ENCODE assay signal across 10 cellular contexts in genomic region chr16:27364493-27365141, GRCh38. TPM values are rescaled to one million over a fixed set of nuclear protein-coding genes. Genes with fewer than 3 reads are reported as not detected.
DNase-seq lines count a peak whose midpoint lies in the region; ATAC-seq, FAIRE-seq and TF ChIP-seq lines count a peak whose summit lies in the region.
"Had no signal": no experiment of that assay in that cellular context is flagged by ENCODE, and none has a peak within 500 bp of the region (broad histone marks: within the 10 kb centered on the region; RNA-seq: fewer than 3 reads in every experiment).

No MANE protein-coding gene starts in this region.

- H3K27me3 Mint-ChIP-seq in activated CD8-positive, alpha-beta T cell treated with anti-CD3 and anti-CD28 coated beads, Interleukin-2, amount 10 ng/mL, durations not matched to agents 7 days and 5 days (ENCODE audit: low read depth), result no peaks in the 10 kb centered on the region

- TF ChIP-seq RAD21 in HCT116 (IDR thresholded peaks at IDR 0.05; ENCODE audit: low read depth) (no peak), HepG2 (CRISPR knock-in tag; IDR thresholded peaks at IDR 0.05) (0 out of 2 replicates have a peak, but pooled peaks have one; percentile 29)

- peaks cover 64% of the 10 kb centered on the region for H3K36me3 Mint-ChIP-seq in activated CD8-positive, alpha-beta T cell treated with anti-CD3 and anti-CD28 coated beads, Interleukin-2, amount 10 ng/mL, durations not matched to agents 7 days and 5 days (ENCODE audit: low read depth)

- CTCF ChIA-PET in HCT116 (lab: Charles Lee), result interaction anchor here (2.2 to 4.1 kb wide), 2 partner anchors 9 to 130 kb away, joined by 10 to 51 read pairs; no protein-coding TSS in a partner anchor
- CTCF ChIA-PET in activated CD8-positive, alpha-beta T cell treated with anti-CD3 and anti-CD28 coated beads, Interleukin-2, amount 10 ng/mL, durations not matched to agents 7 days and 5 days (lab: Charles Lee), result interaction anchor here (1.8 to 6.6 kb wide), 3 partner anchors 131 to 187 kb away, joined by 5 to 153 read pairs (median 96); no protein-coding TSS in a partner anchor
- CTCF ChIA-PET in HepG2 (lab: Yijun Ruan, JAX; ENCODE audit: low intra/inter-chr PET ratio, low total read pairs), result no interaction called here
- CTCF ChIA-PET in A673 (lab: Charles Lee), result no interaction called here

- intact Hi-C loops in HCT116 (cut with micrococcal nuclease) (loop anchor here (5.0 kb wide), 1 partner anchor 1527 kb away; no protein-coding TSS in a partner anchor), HepG2 (cut with micrococcal nuclease; ENCODE audit: unreplicated experiment) (loop anchor here (1.0 to 5.0 kb wide), 3 partner anchors 38 to 90 kb away; partner anchors contain the start of gene IL4R), A673 (cut with micrococcal nuclease; ENCODE audit: unreplicated experiment) (loop anchor here (5.0 kb wide), 1 partner anchor 93 kb away; no protein-coding TSS in a partner anchor)

- H3K79me2 ChIP-seq in ACC112 (ENCODE audit: control insufficient read depth, insufficient read depth, low read length, unreplicated experiment), result no peaks in the 10 kb centered on the region
- no peaks in the 10 kb centered on the region for H3K79me2 ChIP-seq in HCT116 (ENCODE audit: insufficient read depth, low read length)
- H3K79me2 ChIP-seq in HepG2 (ENCODE audit: insufficient read depth, low read length), result no peaks in the 10 kb centered on the region

- H2AFZ ChIP-seq in ACC112 (ENCODE audit: low read length, unreplicated experiment), result no peak overlapping the region
- H2AFZ ChIP-seq in HCT116 (ENCODE audit: low read depth, low read length, poor library complexity, severe bottlenecking), result no peak overlapping the region
- no peak overlapping the region for H2AFZ ChIP-seq in HepG2 (ENCODE audit: low read length)

- H3K4me3 ChIP-seq in ACC112 (ENCODE audit: low read depth, low read length), result no peak overlapping the region
- H3K4me3 ChIP-seq in HCT116 (replicated peaks in 1 of 2; ENCODE audit: low read depth in 1 of 2, low read length in 2 of 2), result 0 out of 4 replicates have a peak overlapping the region, but pooled peaks of 1 of the 2 experiments have one; percentile 7
- H3K4me3 ChIP-seq in HepG2 (replicated peaks in 1 of 3; ENCODE audit: insufficient read depth in 1 of 3, low read depth in 2 of 3, low read length in 3 of 3), result peak overlapping the region in 1 of 3 experiments; percentile 13; a peak in 1 of 6 replicates
- H3K4me3 ChIP-seq in A673 (ENCODE audit: low read depth, low read length, poor library complexity, severe bottlenecking), result no peak overlapping the region
- H3K4me3 ChIP-seq: coronary artery had no signal

- BruUV-seq in HCT116 (replicated peaks; lab: Mats Ljungman, UMichigan) (no TSS peak), HepG2 (replicated peaks; lab: Mats Ljungman, UMichigan) (no TSS peak), A673 (replicated peaks; lab: Mats Ljungman, UMichigan) (no TSS peak)

- H3K27me3 ChIP-seq in ACC112 (ENCODE audit: insufficient read depth, low read length), result no peaks in the 10 kb centered on the region
- no peaks in the 10 kb centered on the region for H3K27me3 ChIP-seq in HCT116 (ENCODE audit: insufficient read depth, low read length)
- H3K27me3 ChIP-seq in HepG2 (ENCODE audit: control insufficient read depth in 1 of 2, insufficient read depth in 2 of 2, low read length in 2 of 2), result no peaks in the 10 kb centered on the region
- no peaks in the 10 kb centered on the region for H3K27me3 ChIP-seq in A673 (replicated peaks; ENCODE audit: insufficient read depth, low read depth, low read length, poor library complexity)

- TF ChIP-seq EP300 in HepG2 (IDR thresholded peaks at IDR 0.05; ENCODE audit: low read depth in 2 of 2, low read length in 2 of 2) (peak; percentile 65 to 93; a peak in 3 of 4 replicates), HepG2 (CRISPR knock-in tag; IDR thresholded peaks at IDR 0.05; ENCODE audit: borderline replicate concordance) (peak; percentile 72; the same call in 1 of the 2 replicates)

- H3K9me3 Mint-ChIP-seq in activated CD8-positive, alpha-beta T cell treated with anti-CD3 and anti-CD28 coated beads, Interleukin-2, amount 10 ng/mL, durations not matched to agents 7 days and 5 days (ENCODE audit: insufficient read depth), result peaks cover under 1% of the 10 kb centered on the region

- H3K9me3 ChIP-seq in HCT116 (ENCODE audit: control insufficient read depth in 1 of 2, insufficient read depth in 1 of 2, low read depth in 1 of 2, low read length in 2 of 2) (no peaks in the 10 kb centered on the region; a peak in 1 of 4 replicates), HepG2 (ENCODE audit: low read length) (no peaks in the 10 kb centered on the region), A673 (ENCODE audit: low read depth, low read length, poor library complexity, severe bottlenecking) (no peaks in the 10 kb centered on the region)

- ATAC-seq in HCT116, result no peak
- no peak for ATAC-seq in activated CD8-positive, alpha-beta T cell treated with anti-CD3 and anti-CD28 coated beads, Interleukin-2, amount 10 ng/mL, durations not matched to agents 7 days and 5 days
- ATAC-seq in HepG2, result peak; percentile 89
- no peak for ATAC-seq in HG02870 (IDR thresholded peaks at IDR 0.05; ENCODE audit: unreplicated experiment)
- ATAC-seq in GM21423 (IDR thresholded peaks at IDR 0.05; ENCODE audit: unreplicated experiment), result no peak

- no peak for TF ChIP-seq POLR2A in HCT116 (IDR thresholded peaks at IDR 0.05; ENCODE audit: borderline replicate concordance, extremely low read depth, insufficient read depth, insufficient read length)
- no peak for TF ChIP-seq POLR2A in HepG2 (IDR thresholded peaks at IDR 0.05; ENCODE audit: insufficient read depth in 1 of 2, low read depth in 2 of 2, low read length in 2 of 2)

- POLR2A ChIA-PET in HCT116 (lab: Charles Lee) (interaction anchor here (2.1 kb wide), 1 partner anchor 11 kb away, joined by 7 read pairs; no protein-coding TSS in a partner anchor), HepG2 (lab: Yijun Ruan, JAX) (interaction anchor here (1.1 to 1.2 kb wide), 1 partner anchor 161 kb away, joined by 3 to 5 read pairs; the partner anchor contains the start of gene KDM8), A673 (lab: Charles Lee; ENCODE audit: low non-redundant PET) (no interaction called here)
- POLR2A ChIA-PET in activated CD8-positive, alpha-beta T cell treated with anti-CD3 and anti-CD28 coated beads, Interleukin-2, amount 10 ng/mL, durations not matched to agents 7 days and 5 days (lab: Charles Lee), result interaction anchor here (3.8 kb wide), 1 partner anchor 48 kb away, joined by 42 read pairs; no protein-coding TSS in a partner anchor

- TF ChIP-seq CTCF in HCT116 (IDR thresholded peaks at IDR 0.05 in 2 of 3, conservative IDR thresholded peaks at IDR 0.05 in 1 of 3; ENCODE audit: borderline replicate concordance in 1 of 3, insufficient read depth in 1 of 3, low read depth in 2 of 3, low read length in 2 of 3) (no peak), HepG2 (CRISPR knock-in tag; IDR thresholded peaks at IDR 0.05) (no peak), A673 (conservative IDR thresholded peaks at IDR 0.05; ENCODE audit: low read depth, low read length) (no peak)

- 8% methylated on average over 6 of the region's 6 CpGs for WGBS in HepG2 (ENCODE audit: low lambda C conversion rate)

- DNase-seq in HCT116 (ENCODE audit: low read depth, low spot score) (no peak), HepG2 (ENCODE audit: low spot score) (peak; percentile 97), frontal cortex (ENCODE audit: low spot score in 2 of 2) (no peak), A673 (ENCODE audit: low spot score) (no peak)
- DNase-seq in activated CD8-positive, alpha-beta T cell treated with anti-CD3 and anti-CD28 coated beads, Interleukin-2, amount 10 ng/mL, durations not matched to agents 7 days and 5 days, result no peak
- DNase-seq: retina had no signal

- H3K27ac ChIP-seq in ACC112 (ENCODE audit: low read depth, low read length), result peak overlapping the region; percentile 65; the same call in 1 of the 2 replicates
- no peak overlapping the region for H3K27ac ChIP-seq in HCT116 (ENCODE audit: low read depth, low read length)
- H3K27ac ChIP-seq in HepG2 (ENCODE audit: extremely low read length, insufficient read depth, low read length), result no peak overlapping the region
- no peak overlapping the region for H3K27ac ChIP-seq in A673 (ENCODE audit: low read depth, low read length, poor library complexity, severe bottlenecking)

- FAIRE-seq in HepG2 (lab: Jason Lieb, UNC) (peak; percentile 99), frontal cortex (lab: Jason Lieb, UNC) (no peak)

- H3K36me3 ChIP-seq in ACC112 (ENCODE audit: insufficient read depth, low read length), result peaks cover 3% of the 10 kb centered on the region; the same call in 1 of the 2 replicates
- H3K36me3 ChIP-seq in HCT116 (ENCODE audit: control insufficient read depth in 1 of 2, insufficient read depth in 2 of 2, low read length in 2 of 2), result peaks cover 0 to 12% of the 10 kb centered on the region in 2 experiments; a peak in 1 of 4 replicates
- peaks cover 11 to 14% of the 10 kb centered on the region in 2 experiments; a peak in 4 of 5 replicates for H3K36me3 ChIP-seq in HepG2 (replicated peaks in 1 of 2; ENCODE audit: control insufficient read depth in 1 of 2, insufficient read depth in 2 of 2, low read length in 2 of 2)
- H3K36me3 ChIP-seq in A673 (ENCODE audit: insufficient read depth, low read length, poor library complexity, severe bottlenecking), result no peaks in the 10 kb centered on the region

- RAD21 ChIA-PET in HCT116 (lab: Charles Lee; ENCODE audit: low non-redundant PET in 1 of 2, low total read pairs in 2 of 2, uncharacterized antibody in 2 of 2, unreplicated experiment in 2 of 2), result no interaction called here

- peak overlapping the region; percentile 75 for H3K27ac Mint-ChIP-seq in activated CD8-positive, alpha-beta T cell treated with anti-CD3 and anti-CD28 coated beads, Interleukin-2, amount 10 ng/mL, durations not matched to agents 7 days and 5 days

- H3K4me2 ChIP-seq in HCT116 (ENCODE audit: low read length), result peak overlapping the region; percentile 62
- peak overlapping the region; percentile 45 for H3K4me2 ChIP-seq in HepG2 (ENCODE audit: low read depth, low read length)

- H4K20me1 ChIP-seq in HCT116 (ENCODE audit: insufficient read depth) (no peaks in the 10 kb centered on the region), HepG2 (ENCODE audit: insufficient read depth, low read length) (peaks cover 9% of the 10 kb centered on the region; the same call in 1 of the 2 replicates)

- H3K4me1 ChIP-seq in ACC112 (ENCODE audit: control insufficient read depth, insufficient read depth, low read length, unreplicated experiment) (peaks cover 28% of the 10 kb centered on the region), HCT116 (ENCODE audit: control insufficient read depth in 1 of 2, insufficient read depth in 2 of 2, low read length in 2 of 2) (peaks cover 2 to 37% of the 10 kb centered on the region in 2 experiments; a peak in 3 of 4 replicates), HepG2 (ENCODE audit: insufficient read depth, low read length) (peaks cover 57% of the 10 kb centered on the region), A673 (ENCODE audit: insufficient read depth, low read length, poor library complexity, severe bottlenecking) (peaks cover 15% of the 10 kb centered on the region)

- H3K4me1 Mint-ChIP-seq in activated CD8-positive, alpha-beta T cell treated with anti-CD3 and anti-CD28 coated beads, Interleukin-2, amount 10 ng/mL, durations not matched to agents 7 days and 5 days (ENCODE audit: low read depth), result peaks cover 67% of the 10 kb centered on the region

- peak overlapping the region; percentile 27; the same call in 1 of the 2 replicates for H3K9ac ChIP-seq in HCT116 (ENCODE audit: low read length)
- H3K9ac ChIP-seq in HepG2 (ENCODE audit: insufficient read depth, low read depth, low read length), result no peak overlapping the region

- no peaks in the 10 kb centered on the region for H3K9me2 ChIP-seq in HCT116 (ENCODE audit: insufficient read depth)

- no peak overlapping the region for H3K4me3 Mint-ChIP-seq in activated CD8-positive, alpha-beta T cell treated with anti-CD3 and anti-CD28 coated beads, Interleukin-2, amount 10 ng/mL, durations not matched to agents 7 days and 5 days

- in situ Hi-C loops in HepG2 (cut with HindIII; ENCODE audit: extremely low pct_ligation_motif_present, low pct_unique_long_range_greater_than_20kb), result loop anchor here (5.0 kb wide), 2 partner anchors 132 to 187 kb away; no protein-coding TSS in a partner anchor

RNA-seq across cellular contexts. Expression of gene IL21R, which starts 37.4 kb away (rescaled TPM):
- 1.2 TPM for total RNA-seq in HCT116 (2021; ENCODE audit: unreplicated experiment)
- polyA plus RNA-seq in HCT116 (2012), result 0.76 and 1.5 TPM in 2 replicates
- 10 to 100 TPM; 23.5 to 24.2 TPM for total RNA-seq in activated CD8-positive, alpha-beta T cell treated with anti-CD3 and anti-CD28 coated beads, Interleukin-2, amount 10 ng/mL, durations not matched to agents 7 days and 5 days
- 0.17 and 0.64 TPM in 2 replicates for total RNA-seq in HepG2 (2016; rRNA removed; fragmentation: Illumina TruSeq; extraction: Trizol)
- total RNA-seq in HepG2 (2016; cell fraction: cytosol; rRNA removed; fragmentation: Illumina TruSeq; extraction: Trizol; ENCODE audit: low read depth), result not detected in 2 replicates
- total RNA-seq in HepG2 (2016; cell fraction: insoluble cytoplasmic fraction; rRNA removed; fragmentation: Illumina TruSeq; extraction: Trizol), result 0.22 and 0.43 TPM in 2 replicates
- total RNA-seq in HepG2 (2016; cell fraction: membrane; rRNA removed; fragmentation: Illumina TruSeq; extraction: Trizol), result 0.22 and 0.45 TPM in 2 replicates
- total RNA-seq in HepG2 (2016; cell fraction: nucleus; rRNA removed; fragmentation: Illumina TruSeq; extraction: Trizol), result 0.28 and 0.40 TPM in 2 replicates
- polyA plus RNA-seq in HepG2 (2011; rRNA removed), result 0.49 and 1.6 TPM in 2 replicates
- 0.62 and 1.4 TPM in 2 replicates for polyA plus RNA-seq in HepG2 (2011; cell fraction: cytosol; rRNA removed)
- polyA plus RNA-seq in HepG2 (2011; cell fraction: nucleus; rRNA removed), result 0.34 and 1.6 TPM in 2 replicates
- 1.1 and 2.8 TPM in 2 replicates for polyA plus RNA-seq in HepG2 (2012)
- polyA plus RNA-seq in HepG2 (2016; cell fraction: cytosol; fragmentation: Illumina TruSeq; extraction: Trizol; ENCODE audit: low read depth), result 0.07 and 0.09 TPM in 2 replicates
- polyA plus RNA-seq in HepG2 (2016; cell fraction: insoluble cytoplasmic fraction; fragmentation: Illumina TruSeq; extraction: Trizol; ENCODE audit: low read depth), result 0.14 and 0.21 TPM in 2 replicates
- 0.06 and 0.12 TPM in 2 replicates for polyA plus RNA-seq in HepG2 (2016; cell fraction: membrane; fragmentation: Illumina TruSeq; extraction: Trizol; ENCODE audit: low read depth)
- 0.35 and 0.56 TPM in 2 replicates for polyA plus RNA-seq in HepG2 (2016; cell fraction: nucleus; fragmentation: Illumina TruSeq; extraction: Trizol; ENCODE audit: insufficient read depth, low read depth)
- polyA minus RNA-seq in HepG2 (2011; rRNA and poly(A)+ RNA removed; ENCODE audit: low replicate concordance), result 0.56 and 3.1 TPM in 2 replicates
- polyA minus RNA-seq in HepG2 (2011; cell fraction: cytosol; rRNA and poly(A)+ RNA removed), result 0.88 and 1.1 TPM in 2 replicates
- 0.26 and 0.87 TPM in 2 replicates for polyA minus RNA-seq in HepG2 (2011; cell fraction: nucleus; rRNA and poly(A)+ RNA removed)
- total RNA-seq in frontal cortex, result 0.41 TPM
- 0.19 and 0.39 TPM in 2 replicates for total RNA-seq in A673 (2021)

RNA-seq across cellular contexts. Expression of gene IL4R, which starts 50.8 kb away (rescaled TPM):
- total RNA-seq in HCT116 (2021; ENCODE audit: unreplicated experiment) (29.6 TPM), HepG2 (2016; rRNA removed; fragmentation: Illumina TruSeq; extraction: Trizol) (7.6 and 15.9 TPM in 2 replicates), frontal cortex (1.6 TPM), A673 (2021) (22.9 and 27.4 TPM in 2 replicates)
- polyA plus RNA-seq in HCT116 (2012), result 26.0 and 29.4 TPM in 2 replicates
- 100 to 1,000 TPM; 231 to 237 TPM for total RNA-seq in activated CD8-positive, alpha-beta T cell treated with anti-CD3 and anti-CD28 coated beads, Interleukin-2, amount 10 ng/mL, durations not matched to agents 7 days and 5 days
- total RNA-seq in HepG2 (2016; cell fraction: cytosol; rRNA removed; fragmentation: Illumina TruSeq; extraction: Trizol; ENCODE audit: low read depth), result 8.0 and 9.2 TPM in 2 replicates
- 6.9 and 15.8 TPM in 2 replicates for total RNA-seq in HepG2 (2016; cell fraction: insoluble cytoplasmic fraction; rRNA removed; fragmentation: Illumina TruSeq; extraction: Trizol)
- total RNA-seq in HepG2 (2016; cell fraction: membrane; rRNA removed; fragmentation: Illumina TruSeq; extraction: Trizol), result 9.4 and 9.6 TPM in 2 replicates
- 16.4 and 21.4 TPM in 2 replicates for total RNA-seq in HepG2 (2016; cell fraction: nucleus; rRNA removed; fragmentation: Illumina TruSeq; extraction: Trizol)
- 49.6 and 60.7 TPM in 2 replicates for polyA plus RNA-seq in HepG2 (2011; rRNA removed)
- 30.7 and 32.4 TPM in 2 replicates for polyA plus RNA-seq in HepG2 (2011; cell fraction: cytosol; rRNA removed)
- polyA plus RNA-seq in HepG2 (2011; cell fraction: nucleus; rRNA removed), result 61.1 and 65.1 TPM in 2 replicates
- polyA plus RNA-seq in HepG2 (2012), result 13.9 and 22.1 TPM in 2 replicates
- 1.4 and 1.8 TPM in 2 replicates for polyA plus RNA-seq in HepG2 (2016; cell fraction: cytosol; fragmentation: Illumina TruSeq; extraction: Trizol; ENCODE audit: low read depth)
- polyA plus RNA-seq in HepG2 (2016; cell fraction: insoluble cytoplasmic fraction; fragmentation: Illumina TruSeq; extraction: Trizol; ENCODE audit: low read depth), result 6.0 and 8.1 TPM in 2 replicates
- 3.4 and 3.5 TPM in 2 replicates for polyA plus RNA-seq in HepG2 (2016; cell fraction: membrane; fragmentation: Illumina TruSeq; extraction: Trizol; ENCODE audit: low read depth)
- polyA plus RNA-seq in HepG2 (2016; cell fraction: nucleus; fragmentation: Illumina TruSeq; extraction: Trizol; ENCODE audit: insufficient read depth, low read depth), result 38.0 and 39.0 TPM in 2 replicates
- 54.4 and 98.2 TPM in 2 replicates for polyA minus RNA-seq in HepG2 (2011; rRNA and poly(A)+ RNA removed; ENCODE audit: low replicate concordance)
- polyA minus RNA-seq in HepG2 (2011; cell fraction: cytosol; rRNA and poly(A)+ RNA removed), result 19.2 and 23.0 TPM in 2 replicates
- polyA minus RNA-seq in HepG2 (2011; cell fraction: nucleus; rRNA and poly(A)+ RNA removed), result 30.3 and 37.8 TPM in 2 replicates

Comparison
In these comparisons a context has a peak if more than half of its experiments do, and no peak if none do; other contexts are left out.
1. RNA of gene IL21R, which starts 37.4 kb away (total RNA-seq): 23.5 to 24.2 TPM in activated CD8-positive, alpha-beta T cell treated with anti-CD3 and anti-CD28 coated beads, Interleukin-2, amount 10 ng/mL, durations not matched to agents 7 days and 5 days; 1.2 TPM in HCT116 (single experiment), 0.17 to 0.64 TPM in HepG2, 0.41 TPM in frontal cortex (single experiment) and 0.19 to 0.39 TPM in A673; every median in the first group is over 10 times any median in the second.
2. CTCF ChIA-PET loops: an anchor here in HCT116 (2.2 to 4.1 kb wide) and activated CD8-positive, alpha-beta T cell treated with anti-CD3 and anti-CD28 coated beads, Interleukin-2, amount 10 ng/mL, durations not matched to agents 7 days and 5 days (1.8 to 6.6 kb wide); none called in HepG2 and A673.